2 cellular contexts compared by ENCODE assay signal in the genomic region with DNA sequence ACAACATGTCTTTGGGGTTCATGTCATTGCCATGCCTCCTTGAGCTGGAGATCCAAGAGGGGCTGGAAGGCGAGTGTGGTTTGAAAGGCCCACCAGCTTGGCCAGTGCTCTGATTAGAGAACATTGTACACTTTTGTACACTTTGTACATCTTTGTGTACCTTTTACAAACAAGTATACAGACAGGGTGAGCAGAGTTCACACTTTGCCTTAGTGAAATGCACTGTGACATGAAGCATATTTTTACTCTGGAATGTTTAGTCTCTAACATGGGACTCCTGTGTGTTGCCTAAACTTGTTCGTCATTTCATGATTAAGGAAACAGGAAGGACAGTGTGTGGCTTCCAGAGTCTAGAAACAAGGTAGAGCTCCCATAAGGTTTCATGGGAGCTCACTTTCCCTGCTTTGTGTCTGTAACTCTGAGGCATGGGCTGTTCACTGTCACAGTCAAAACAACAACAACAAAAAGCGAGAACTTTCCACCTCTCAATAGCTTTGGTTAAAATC.
TF ChIP-seq lines count a peak whose summit lies in the region.

No MANE protein-coding gene starts in this region.

TF ChIP-seq in HepG2, 621 proteins besides CTCF, POLR2A, EP300 and RAD21 (continues in another document):
- TF ChIP-seq CREBL2 (CRISPR knock-in tag; IDR thresholded peaks at IDR 0.05; ENCODE audit: borderline replicate concordance) (no peak), UBTF (CRISPR knock-in tag; IDR thresholded peaks at IDR 0.05) (no peak), ZNF883 (CRISPR knock-in tag; IDR thresholded peaks at IDR 0.05; ENCODE audit: not compliant biosample characterization) (no peak), ZNF773 (CRISPR knock-in tag; IDR thresholded peaks at IDR 0.05; ENCODE audit: borderline replicate concordance) (no peak), BCL6 (CRISPR knock-in tag; IDR thresholded peaks at IDR 0.05) (no peak), ZNF501 (CRISPR knock-in tag; IDR thresholded peaks at IDR 0.05) (no peak), RARA (CRISPR knock-in tag; IDR thresholded peaks at IDR 0.05) (0 out of 2 replicates have a peak, but pooled peaks have one; percentile 28), KDM4B (CRISPR knock-in tag; IDR thresholded peaks at IDR 0.05) (no peak), KLF6 (CRISPR knock-in tag; IDR thresholded peaks at IDR 0.05) (no peak), POLR2G (IDR thresholded peaks at IDR 0.05; ENCODE audit: low read depth, low read length) (no peak), AHDC1 (CRISPR knock-in tag; IDR thresholded peaks at IDR 0.05; ENCODE audit: borderline replicate concordance) (no peak), U2AF1 (optimal IDR thresholded peaks at IDR 0.05; ENCODE audit: low read depth, low read length) (no peak), ETV5 (CRISPR knock-in tag; IDR thresholded peaks at IDR 0.05; ENCODE audit: borderline replicate concordance) (peak; percentile 13; the same call in 1 of the 2 replicates), CEBPG (CRISPR knock-in tag; IDR thresholded peaks at IDR 0.05) (0 out of 2 replicates have a peak, but pooled peaks have one; percentile 6), GATAD2A (CRISPR knock-in tag; IDR thresholded peaks at IDR 0.05) (0 out of 2 replicates have a peak, but pooled peaks have one; percentile 17), ZFY (CRISPR knock-in tag; IDR thresholded peaks at IDR 0.05) (no peak)
- TF ChIP-seq, protein P1, sequence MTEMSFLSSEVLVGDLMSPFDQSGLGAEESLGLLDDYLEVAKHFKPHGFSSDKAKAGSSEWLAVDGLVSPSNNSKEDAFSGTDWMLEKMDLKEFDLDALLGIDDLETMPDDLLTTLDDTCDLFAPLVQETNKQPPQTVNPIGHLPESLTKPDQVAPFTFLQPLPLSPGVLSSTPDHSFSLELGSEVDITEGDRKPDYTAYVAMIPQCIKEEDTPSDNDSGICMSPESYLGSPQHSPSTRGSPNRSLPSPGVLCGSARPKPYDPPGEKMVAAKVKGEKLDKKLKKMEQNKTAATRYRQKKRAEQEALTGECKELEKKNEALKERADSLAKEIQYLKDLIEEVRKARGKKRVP (CRISPR knock-in tag; IDR thresholded peaks at IDR 0.05) = no peak
- TF ChIP-seq, protein P2, sequence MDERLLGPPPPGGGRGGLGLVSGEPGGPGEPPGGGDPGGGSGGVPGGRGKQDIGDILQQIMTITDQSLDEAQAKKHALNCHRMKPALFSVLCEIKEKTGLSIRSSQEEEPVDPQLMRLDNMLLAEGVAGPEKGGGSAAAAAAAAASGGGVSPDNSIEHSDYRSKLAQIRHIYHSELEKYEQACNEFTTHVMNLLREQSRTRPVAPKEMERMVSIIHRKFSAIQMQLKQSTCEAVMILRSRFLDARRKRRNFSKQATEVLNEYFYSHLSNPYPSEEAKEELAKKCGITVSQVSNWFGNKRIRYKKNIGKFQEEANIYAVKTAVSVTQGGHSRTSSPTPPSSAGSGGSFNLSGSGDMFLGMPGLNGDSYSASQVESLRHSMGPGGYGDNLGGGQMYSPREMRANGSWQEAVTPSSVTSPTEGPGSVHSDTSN (CRISPR knock-in tag; IDR thresholded peaks at IDR 0.05) = no peak

TF ChIP-seq in H1, 55 proteins besides CTCF, POLR2A, EP300 and RAD21:
- no peak for TF ChIP-seq TAF1 (IDR thresholded peaks at IDR 0.05; ENCODE audit: low read depth, low read length)
- no peak for TF ChIP-seq SIX5 (IDR thresholded peaks at IDR 0.05; ENCODE audit: low read depth, low read length)
- TF ChIP-seq TAF7 (optimal IDR thresholded peaks at IDR 0.05; ENCODE audit: borderline replicate concordance, low read depth, low read length) = no peak
- TF ChIP-seq CEBPB (IDR thresholded peaks at IDR 0.05; ENCODE audit: low read depth, low read length) = no peak
- no peak for TF ChIP-seq HDAC2 (IDR thresholded peaks at IDR 0.05; ENCODE audit: borderline replicate concordance in 1 of 2, low read depth in 2 of 2, low read length in 2 of 2)
- TF ChIP-seq SIN3A (conservative IDR thresholded peaks at IDR 0.05 in 1 of 2, IDR thresholded peaks at IDR 0.05 in 1 of 2; ENCODE audit: low read depth in 1 of 2, low read length in 2 of 2) = no peak
- no peak for TF ChIP-seq EZH2 (IDR thresholded peaks at IDR 0.05; ENCODE audit: low read depth, low read length, severe bottlenecking)
- no peak for TF ChIP-seq ASH2L (IDR thresholded peaks at IDR 0.05; ENCODE audit: low read length)
- no peak for TF ChIP-seq BACH1 (IDR thresholded peaks at IDR 0.05; ENCODE audit: low read length)
- TF ChIP-seq CHD1 (IDR thresholded peaks at IDR 0.05; ENCODE audit: low read depth, low read length) = no peak
- no peak for TF ChIP-seq SP4 (IDR thresholded peaks at IDR 0.05; ENCODE audit: low read length)
- TF ChIP-seq CBX8 (IDR thresholded peaks at IDR 0.05; ENCODE audit: borderline replicate concordance, low read depth, low read length) = no peak
